Comparison of ENCODE assay signal across 22 cellular contexts in the genomic region with DNA sequence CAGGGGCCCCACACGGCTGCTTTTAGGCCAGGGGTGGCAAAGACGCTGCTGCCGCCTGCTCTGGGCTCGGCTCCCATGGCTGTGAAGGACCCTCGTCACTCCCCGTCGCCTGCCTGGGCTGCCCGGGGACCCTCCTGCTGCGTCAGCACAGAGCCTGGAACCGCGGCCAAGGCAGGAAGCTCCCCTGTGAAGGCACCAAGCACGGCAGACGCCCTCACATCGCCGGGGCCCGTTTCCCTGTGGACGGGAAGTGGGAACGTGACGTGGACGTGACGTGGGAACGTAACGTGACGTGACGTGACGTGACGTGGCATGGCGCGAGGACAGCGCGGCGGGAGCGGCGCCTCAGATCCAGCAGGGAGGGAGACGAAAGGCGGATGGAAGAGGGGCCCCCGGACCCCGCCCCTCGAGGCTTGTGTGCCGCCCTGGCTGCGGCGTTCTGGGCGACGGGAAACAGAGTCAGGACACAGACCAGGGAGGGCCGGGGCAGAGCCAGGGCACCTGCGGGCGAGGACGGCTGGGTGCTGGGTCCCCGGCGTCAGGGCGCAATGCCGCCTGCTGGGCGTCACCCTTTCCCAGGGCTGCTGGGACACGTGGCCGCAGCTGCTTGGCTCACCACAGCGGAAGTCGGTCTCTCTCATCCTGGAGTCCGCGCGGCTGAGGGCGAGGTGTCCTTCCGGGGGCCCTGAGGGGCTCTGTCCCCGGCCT. TPM values are rescaled to one million over a fixed set of nuclear protein-coding genes. Genes with fewer than 3 reads are reported as not detected.
DNase-seq lines count a peak whose midpoint lies in the region; ATAC-seq and TF ChIP-seq lines count a peak whose summit lies in the region.
"Had no signal": no experiment of that assay in that cellular context is flagged by ENCODE, and none has a peak within 500 bp of the region (broad histone marks: within the 10 kb centered on the region; RNA-seq: fewer than 3 reads in every experiment).

No MANE protein-coding gene starts in this region.

- no peak overlapping the region for H3K4me2 ChIP-seq in osteoblast (ENCODE audit: insufficient read depth, low read length)

- 89 to 91% methylated on average over 59 to 63 of the region's 63 CpGs for WGBS in aorta, 2 donors

- no peak overlapping the region for H3K27ac Mint-ChIP-seq in stimulated activated naive CD8-positive, alpha-beta T cell treated with anti-CD3 and anti-CD28 coated beads, Interleukin-15, amount 100 ng/mL, for 72 hours
- H3K27ac Mint-ChIP-seq: activated CD8-positive, alpha-beta T cell treated with anti-CD3 and anti-CD28 coated beads, Interleukin-2, amount 10 ng/mL, durations not matched to agents 7 days and 5 days; activated naive CD8-positive, alpha-beta T cell; CD4-positive, CD25-positive, alpha-beta regulatory T cell; effector memory CD8-positive, alpha-beta T cell; memory B cell had no signal

- no peaks in the 10 kb centered on the region for H3K4me1 Mint-ChIP-seq in stimulated activated naive CD8-positive, alpha-beta T cell treated with anti-CD3 and anti-CD28 coated beads, Interleukin-15, amount 100 ng/mL, for 72 hours
- H3K4me1 Mint-ChIP-seq: CD4-positive, CD25-positive, alpha-beta regulatory T cell; memory B cell had no signal

- H3K27me3 ChIP-seq in osteoblast (ENCODE audit: insufficient read depth, low read length) (no peaks in the 10 kb centered on the region), aorta (ENCODE audit: control insufficient read depth in 1 of 2, insufficient read depth in 2 of 2, low read length in 1 of 2) (no peaks in the 10 kb centered on the region)

- H3K9me3 ChIP-seq in osteoblast (ENCODE audit: low read depth, low read length) (no peaks in the 10 kb centered on the region), aorta (ENCODE audit: control insufficient read depth, low read length) (peaks cover 5% of the 10 kb centered on the region)
- H3K9me3 ChIP-seq: gastrocnemius medialis had no signal

- no peaks in the 10 kb centered on the region for H3K79me2 ChIP-seq in osteoblast (ENCODE audit: insufficient read depth, low read length)

- no peak for TF ChIP-seq CTCF in osteoblast (IDR thresholded peaks at IDR 0.05; ENCODE audit: extremely low read depth, low read depth, low read length)

- no peaks in the 10 kb centered on the region for H4K20me1 ChIP-seq in osteoblast (ENCODE audit: insufficient read depth, low read length)

- peak; percentile 33 for ATAC-seq in stimulated activated naive CD8-positive, alpha-beta T cell treated with anti-CD3 and anti-CD28 coated beads, Interleukin-15, amount 100 ng/mL, for 72 hours
- no peak for ATAC-seq in stimulated activated naive CD8-positive, alpha-beta T cell treated with anti-CD3 and anti-CD28 coated beads, Interleukin-15, Interleukin-2, amounts not matched to agents 100 U/mL and 50 U/mL, for 24 hours
- no peak for ATAC-seq in aorta (ENCODE audit: low FRiP score)
- ATAC-seq in HG02981 (IDR thresholded peaks at IDR 0.05; ENCODE audit: unreplicated experiment): no peak
- ATAC-seq in HG03354 (IDR thresholded peaks at IDR 0.05; ENCODE audit: poor library complexity, severe bottlenecking, unreplicated experiment): no peak
- ATAC-seq: activated CD8-positive, alpha-beta T cell treated with anti-CD3 and anti-CD28 coated beads, Interleukin-2, amount 10 ng/mL, durations not matched to agents 7 days and 5 days; effector memory CD8-positive, alpha-beta T cell; gastrocnemius medialis had no signal

- no peak overlapping the region for H3K27ac ChIP-seq in osteoblast (ENCODE audit: low read depth, low read length)
- H3K27ac ChIP-seq in aorta (ENCODE audit: low read depth in 1 of 2, low read length in 2 of 2): no peak overlapping the region
- H3K27ac ChIP-seq: esophagus muscularis mucosa, gastrocnemius medialis had no signal

- no peak overlapping the region for H2AFZ ChIP-seq in osteoblast (ENCODE audit: low read length)

- H3K4me1 ChIP-seq in osteoblast (ENCODE audit: insufficient read depth, low read length) (no peaks in the 10 kb centered on the region), aorta (ENCODE audit: control insufficient read depth in 1 of 2, insufficient read depth in 2 of 2, low read length in 2 of 2) (no peaks in the 10 kb centered on the region)
- H3K4me1 ChIP-seq: esophagus muscularis mucosa, gastrocnemius medialis had no signal

- H3K4me3 ChIP-seq in osteoblast (ENCODE audit: insufficient read depth, low read length) (no peak overlapping the region), aorta (ENCODE audit: low read length in 2 of 2) (no peak overlapping the region)
- H3K4me3 ChIP-seq: esophagus muscularis mucosa, gastrocnemius medialis had no signal

- H3K36me3 ChIP-seq in osteoblast (ENCODE audit: insufficient read depth, low read length) (no peaks in the 10 kb centered on the region), aorta (ENCODE audit: control insufficient read depth in 1 of 2, insufficient read depth in 2 of 2, low read length in 1 of 2) (no peaks in the 10 kb centered on the region)
- H3K36me3 ChIP-seq: esophagus muscularis mucosa, gastrocnemius medialis had no signal

- H3K4me3 Mint-ChIP-seq in stimulated activated naive CD8-positive, alpha-beta T cell treated with anti-CD3 and anti-CD28 coated beads, Interleukin-15, amount 100 ng/mL, for 72 hours: no peak overlapping the region
- H3K4me3 Mint-ChIP-seq: activated CD8-positive, alpha-beta T cell treated with anti-CD3 and anti-CD28 coated beads, Interleukin-2, amount 10 ng/mL, durations not matched to agents 7 days and 5 days; activated naive CD8-positive, alpha-beta T cell; CD4-positive, CD25-positive, alpha-beta regulatory T cell; effector memory CD8-positive, alpha-beta T cell; memory B cell had no signal

- no peak for DNase-seq in stimulated activated naive CD8-positive, alpha-beta T cell treated with anti-CD3 and anti-CD28 coated beads, Interleukin-15, amount 100 ng/mL, for 72 hours
- no peak for DNase-seq in stimulated activated naive CD8-positive, alpha-beta T cell treated with anti-CD3 and anti-CD28 coated beads, Interleukin-15, Interleukin-2, amounts not matched to agents 100 U/mL and 50 U/mL, for 24 hours
- DNase-seq in ecto neural progenitor cell (ENCODE audit: low spot score) (peak; percentile 40), osteoblast (ENCODE audit: insufficient read length, low spot score, missing footprints) (peak; percentile 51), aorta (peak; percentile 35 to 72), DMS153 (lab: John Stamatoyannopoulos, UW) (no peak)
- DNase-seq: activated CD4-positive, CD25-positive, alpha-beta regulatory T cell; activated CD8-positive, alpha-beta T cell treated with anti-CD3 and anti-CD28 coated beads, Interleukin-2, amount 10 ng/mL, durations not matched to agents 7 days and 5 days; CD4-positive, CD25-positive, alpha-beta regulatory T cell; effector memory CD8-positive, alpha-beta T cell; Kasumi-1; NCI-H1694 treated with DMSO at 0.1 percent for 48 hours; NCI-H69; nucleus accumbens; retina; T-helper 9 cell had no signal

- peaks cover 37% of the 10 kb centered on the region for H3K27me3 Mint-ChIP-seq in stimulated activated naive CD8-positive, alpha-beta T cell treated with anti-CD3 and anti-CD28 coated beads, Interleukin-15, amount 100 ng/mL, for 72 hours

- H3K9me3 Mint-ChIP-seq in stimulated activated naive CD8-positive, alpha-beta T cell treated with anti-CD3 and anti-CD28 coated beads, Interleukin-15, amount 100 ng/mL, for 72 hours: peaks cover 4 to 8% of the 10 kb centered on the region in 2 donors
- H3K9me3 Mint-ChIP-seq: effector memory CD8-positive, alpha-beta T cell had no signal

- intact Hi-C loops in aorta (cut with DNase I): no loop called here

RNA-seq across cellular contexts. Expression of a gene that starts 53.1 kb away (rescaled TPM):
- 35.1 and 35.7 TPM in 2 replicates for total RNA-seq in osteoblast
- total RNA-seq in aorta: 10 to 100 TPM; 25.1 to 28.5 TPM
- 10 to 100 TPM; 49.5 to 62.2 TPM for polyA plus RNA-seq in aorta

RNA-seq across cellular contexts. Expression of a gene that starts 54.7 kb away (rescaled TPM):
- total RNA-seq in osteoblast (19.2 and 23.9 TPM in 2 replicates), aorta (10 to 100 TPM; 16.7 to 24.2 TPM)
- polyA plus RNA-seq in aorta: 10 to 100 TPM; 46.6 to 64.9 TPM

Comparison
In these comparisons a context has a peak if more than half of its experiments do, and no peak if none do; other contexts are left out.
1. DNase-seq: peak in ecto neural progenitor cell (single experiment), osteoblast (single experiment) and aorta (2 of 2); none in stimulated activated naive CD8-positive, alpha-beta T cell treated with anti-CD3 and anti-CD28 coated beads, Interleukin-15, amount 100 ng/mL, for 72 hours (0 of 2), stimulated activated naive CD8-positive, alpha-beta T cell treated with anti-CD3 and anti-CD28 coated beads, Interleukin-15, Interleukin-2, amounts not matched to agents 100 U/mL and 50 U/mL, for 24 hours (single experiment) and DMS153 (single experiment).